In the genomic region with DNA sequence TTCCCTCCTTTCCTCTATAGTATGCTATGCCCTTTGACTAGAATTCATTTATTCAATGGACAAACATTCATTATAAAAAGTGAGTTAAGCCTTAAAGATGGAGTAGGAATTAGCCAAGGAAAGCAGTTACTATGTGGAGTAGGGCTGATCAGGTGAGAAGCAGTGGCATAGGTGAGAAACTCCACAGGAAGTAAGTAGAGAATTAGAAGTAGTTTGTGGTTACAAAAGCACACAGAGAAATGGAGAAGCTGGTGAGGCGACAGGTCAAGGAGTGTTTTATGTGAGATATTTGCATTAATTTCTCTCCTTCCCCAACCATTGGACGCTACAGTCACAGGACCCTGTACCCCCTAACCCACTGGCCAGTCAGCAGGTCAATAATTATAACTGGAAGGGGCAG, we compare ENCODE assay signal across 18 cellular contexts. TPM values are rescaled to one million over a fixed set of nuclear protein-coding genes. Genes with fewer than 3 reads are reported as not detected.
A peak's percentile ranks its signal among the peaks of the same experiment; 100 is the strongest.
DNase-seq lines count a peak whose midpoint lies in the region; ATAC-seq and TF ChIP-seq lines count a peak whose summit lies in the region.
"Had no signal": no experiment of that assay in that cellular context is flagged by ENCODE, and none has a peak within 500 bp of the region (broad histone marks: within the 10 kb centered on the region; RNA-seq: fewer than 3 reads in every experiment).

No MANE protein-coding gene starts in this region.

- 41 to 50% (median 43%) methylated on average over 2 of the region's 2 CpGs for WGBS in adrenal gland, 4 donors

- H3K27ac Mint-ChIP-seq in glutamatergic neuron (ENCODE audit: unreplicated experiment) = no peak overlapping the region

- no peaks in the 10 kb centered on the region for H3K36me3 Mint-ChIP-seq in glutamatergic neuron (ENCODE audit: unreplicated experiment)

- H3K4me3 ChIP-seq in GM12865 (ENCODE audit: low read depth, low read length) = no peak overlapping the region
- H3K4me3 ChIP-seq in adrenal gland = no peak overlapping the region
- H3K4me3 ChIP-seq: esophagus squamous epithelium, lower lobe of right lung, testis had no signal

- H3K9me3 Mint-ChIP-seq in glutamatergic neuron (ENCODE audit: unreplicated experiment) = no peaks in the 10 kb centered on the region

- TF ChIP-seq CTCF in GM12865 (IDR thresholded peaks at IDR 0.05; ENCODE audit: insufficient read depth, low read depth, low read length, missing control alignments) = no peak
- TF ChIP-seq CTCF in glutamatergic neuron (IDR thresholded peaks at IDR 0.05; ENCODE audit: partially characterized antibody, unreplicated experiment) = no peak
- TF ChIP-seq CTCF in adrenal gland (IDR thresholded peaks at IDR 0.05) = no peak

- intact Hi-C loops in adrenal gland (cut with DNase I) = no loop called here

- H3K4me1 Mint-ChIP-seq in glutamatergic neuron (ENCODE audit: low read depth, unreplicated experiment) = peaks cover 30% of the 10 kb centered on the region

- peak; percentile 61 for ATAC-seq in GM21381 (IDR thresholded peaks at IDR 0.05; ENCODE audit: unreplicated experiment)
- peak; percentile 37 for ATAC-seq in HG03066 (IDR thresholded peaks at IDR 0.05; ENCODE audit: low read depth, unreplicated experiment)
- ATAC-seq: lower lobe of right lung had no signal

- no peak overlapping the region for H3K27ac ChIP-seq in adrenal gland
- H3K27ac ChIP-seq: esophagus squamous epithelium, lower lobe of right lung, testis had no signal

- no peaks in the 10 kb centered on the region for H3K27me3 Mint-ChIP-seq in glutamatergic neuron (ENCODE audit: unreplicated experiment)

- H3K9me3 ChIP-seq in adrenal gland (replicated peaks in 1 of 3) = no peaks in the 10 kb centered on the region
- H3K9me3 ChIP-seq: esophagus squamous epithelium, lower lobe of right lung, testis had no signal

- H3K36me3 ChIP-seq in adrenal gland (replicated peaks in 1 of 2) = peaks cover 0 to 43% of the 10 kb centered on the region in 2 donors

- peaks cover 0 to 4% of the 10 kb centered on the region in 2 donors for H3K4me1 ChIP-seq in adrenal gland (replicated peaks in 1 of 2)
- H3K4me1 ChIP-seq: testis had no signal

- H3K4me3 Mint-ChIP-seq in glutamatergic neuron (ENCODE audit: unreplicated experiment) = peak overlapping the region; percentile 39

- peak; percentile 40 for DNase-seq in GM12865 (ENCODE audit: low read depth)
- DNase-seq in glutamatergic neuron = no peak
- DNase-seq in NCI-H524 (lab: John Stamatoyannopoulos, UW) = no peak
- DNase-seq in hepatic stellate cell (ENCODE audit: low spot score) = no peak
- DNase-seq in NCI-H226 = no peak
- no peak for DNase-seq in adrenal gland
- DNase-seq: caudate nucleus; esophagus squamous epithelium; lower lobe of right lung; NCI-H1694; NCI-H446; posterior cingulate gyrus; stimulated activated CD4-positive, alpha-beta T cell treated with anti-CD3 and anti-CD28 coated beads, Interleukin-4, amount 100 ng/mL, for 4 hours; stimulated activated CD8-positive, alpha-beta memory T cell treated with anti-CD3 and anti-CD28 coated beads, Interleukin-4, amount 100 ng/mL, for 48 hours; T-helper 1 cell; testis had no signal

- no peak for TF ChIP-seq POLR2A in adrenal gland (IDR thresholded peaks at IDR 0.05)

- no peaks in the 10 kb centered on the region for H3K27me3 ChIP-seq in adrenal gland
- H3K27me3 ChIP-seq: esophagus squamous epithelium, testis had no signal

RNA-seq across cellular contexts. Expression of a gene that starts 30.6 kb away (rescaled TPM):
- total RNA-seq in glutamatergic neuron (ENCODE audit: unreplicated experiment) (22.6 TPM), adrenal gland (10 to 100 TPM; 36.6 to 49.1 (median 43.9) TPM)
- polyA plus RNA-seq in adrenal gland = 10 to 100 TPM in 2 of 3 donors, 1 to 10 TPM in 1; 7.4 to 48.5 (median 10.9) TPM
